Comparison of ENCODE assay signal across 8 cellular contexts in genomic region chr4:1055721-1056590, GRCh38. TPM values are rescaled to one million over a fixed set of nuclear protein-coding genes. Genes with fewer than 3 reads are reported as not detected.
DNase-seq lines count a peak whose midpoint lies in the region; ATAC-seq and TF ChIP-seq lines count a peak whose summit lies in the region.

No MANE protein-coding gene starts in this region.

- no peak overlapping the region for H3K27ac Mint-ChIP-seq in progenitor cell of endocrine pancreas

- H3K4me1 ChIP-seq in left ventricle myocardium inferior, result peaks cover 28% of the 10 kb centered on the region

- H3K4me1 Mint-ChIP-seq in progenitor cell of endocrine pancreas (ENCODE audit: low read depth), result peaks cover 6% of the 10 kb centered on the region

- in situ Hi-C loops in GM13977 (cut with MboI; ENCODE audit: low pct_unique_long_range_greater_than_20kb, low sequenced_read_pairs, unreplicated experiment), result no loop called here

- no peak for TF ChIP-seq CTCF in GM13977 (IDR thresholded peaks at IDR 0.05; ENCODE audit: extremely low read depth, insufficient read depth, missing control alignments)
- TF ChIP-seq CTCF in left ventricle myocardium inferior (IDR thresholded peaks at IDR 0.05; ENCODE audit: borderline replicate concordance), result no peak
- no peak for TF ChIP-seq CTCF in progenitor cell of endocrine pancreas (IDR thresholded peaks at IDR 0.05; ENCODE audit: unreplicated experiment)

- no peaks in the 10 kb centered on the region for H3K9me3 Mint-ChIP-seq in progenitor cell of endocrine pancreas (ENCODE audit: low read depth)

- H3K4me3 Mint-ChIP-seq in progenitor cell of endocrine pancreas (ENCODE audit: low read depth), result no peak overlapping the region

- no peak for ATAC-seq in HG03432 (IDR thresholded peaks at IDR 0.05; ENCODE audit: unreplicated experiment)

- DNase-seq in GM13977 (ENCODE audit: low spot score), result peak; percentile 56
- DNase-seq in MV-4-11 (lab: John Stamatoyannopoulos, UW), result peak; percentile 31
- peak; percentile 64 for DNase-seq in activated T-cell treated with anti-CD3 and anti-CD28 coated beads for 24 hours (ENCODE audit: low read depth)
- no peak for DNase-seq in left ventricle myocardium inferior
- DNase-seq in stimulated activated CD4-positive, alpha-beta T cell treated with anti-CD3 and anti-CD28 coated beads, TNF-alpha, amount 100 ng/mL, for 1 hour (ENCODE audit: low read depth in 3 of 3, low spot score in 1 of 3), result peak; percentile 57 to 63 (median 59)
- no peak for DNase-seq in epidermal melanocyte (ENCODE audit: insufficient read length, low spot score)
- DNase-seq in progenitor cell of endocrine pancreas (ENCODE audit: low spot score, unreplicated experiment), result no peak

- H3K9me3 ChIP-seq in left ventricle myocardium inferior (replicated peaks), result no peaks in the 10 kb centered on the region

- H3K27me3 ChIP-seq in left ventricle myocardium inferior (ENCODE audit: low read depth), result peaks cover 77% of the 10 kb centered on the region

- intact Hi-C loops in left ventricle myocardium inferior (cut with micrococcal nuclease), result no loop called here

- no peaks in the 10 kb centered on the region for H3K36me3 Mint-ChIP-seq in progenitor cell of endocrine pancreas (ENCODE audit: insufficient read depth)

- H3K36me3 ChIP-seq in left ventricle myocardium inferior, result no peaks in the 10 kb centered on the region

- H3K27me3 Mint-ChIP-seq in progenitor cell of endocrine pancreas, result peaks cover 57% of the 10 kb centered on the region

- H3K4me3 ChIP-seq in left ventricle myocardium inferior, result peak overlapping the region; percentile 40

- no peak overlapping the region for H3K27ac ChIP-seq in left ventricle myocardium inferior (replicated peaks)

RNA-seq across cellular contexts. Expression of gene FGFRL1, which starts 44.5 kb away (rescaled TPM):
- 22.4 TPM for total RNA-seq in left ventricle myocardium inferior
- 121 and 126 TPM in 2 replicates for total RNA-seq in progenitor cell of endocrine pancreas

RNA-seq across cellular contexts. Expression of gene RNF212, which starts 57.4 kb away (rescaled TPM):
- not detected for total RNA-seq in left ventricle myocardium inferior
- total RNA-seq in progenitor cell of endocrine pancreas, result 11.2 and 11.6 TPM in 2 replicates

Comparison
In these comparisons a context has a peak if more than half of its experiments do, and no peak if none do; other contexts are left out.
1. DNase-seq: peak in GM13977 (single experiment), MV-4-11 (single experiment), activated T-cell treated with anti-CD3 and anti-CD28 coated beads for 24 hours (single experiment) and stimulated activated CD4-positive, alpha-beta T cell treated with anti-CD3 and anti-CD28 coated beads, TNF-alpha, amount 100 ng/mL, for 1 hour (3 of 3); none in left ventricle myocardium inferior (single experiment), epidermal melanocyte (single experiment) and progenitor cell of endocrine pancreas (single experiment).
2. RNA of gene RNF212, which starts 57.4 kb away (total RNA-seq): 11.2 to 11.6 TPM in progenitor cell of endocrine pancreas; not detected in left ventricle myocardium inferior (single experiment); every median in the first group is over 10 times any median in the second.